ENCODE assay signal across 1 cellular context in the genomic region with DNA sequence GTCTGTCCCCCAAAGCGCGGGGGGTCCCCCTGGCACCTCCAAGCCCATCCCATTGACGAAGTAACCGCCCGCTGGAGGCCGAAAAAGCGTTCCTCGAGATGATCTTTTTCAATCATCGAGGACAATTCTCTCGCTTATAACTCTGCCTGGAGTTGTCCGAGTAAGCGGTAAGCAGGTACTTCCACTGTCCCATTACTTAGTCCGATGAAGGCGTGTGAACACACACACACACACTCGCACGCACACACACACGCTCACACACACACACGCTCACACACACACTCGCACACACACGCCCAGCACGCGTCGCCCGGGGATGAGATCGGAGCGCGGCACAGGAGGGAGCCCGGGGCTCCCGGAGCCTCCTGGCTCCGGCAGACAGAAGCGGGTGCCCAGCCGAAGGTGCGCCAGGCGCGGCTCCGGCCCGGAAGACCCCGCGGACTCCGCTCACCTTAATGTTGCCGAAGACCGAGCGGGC.
TF ChIP-seq lines count a peak whose summit lies in the region.

No MANE protein-coding gene starts in this region.

TF ChIP-seq in A549, 52 proteins besides CTCF, POLR2A, EP300 and RAD21 (continued from another document):
- TF ChIP-seq MAZ (IDR thresholded peaks at IDR 0.05; ENCODE audit: borderline replicate concordance, low read depth, low read length), result no peak
- TF ChIP-seq, protein P1, sequence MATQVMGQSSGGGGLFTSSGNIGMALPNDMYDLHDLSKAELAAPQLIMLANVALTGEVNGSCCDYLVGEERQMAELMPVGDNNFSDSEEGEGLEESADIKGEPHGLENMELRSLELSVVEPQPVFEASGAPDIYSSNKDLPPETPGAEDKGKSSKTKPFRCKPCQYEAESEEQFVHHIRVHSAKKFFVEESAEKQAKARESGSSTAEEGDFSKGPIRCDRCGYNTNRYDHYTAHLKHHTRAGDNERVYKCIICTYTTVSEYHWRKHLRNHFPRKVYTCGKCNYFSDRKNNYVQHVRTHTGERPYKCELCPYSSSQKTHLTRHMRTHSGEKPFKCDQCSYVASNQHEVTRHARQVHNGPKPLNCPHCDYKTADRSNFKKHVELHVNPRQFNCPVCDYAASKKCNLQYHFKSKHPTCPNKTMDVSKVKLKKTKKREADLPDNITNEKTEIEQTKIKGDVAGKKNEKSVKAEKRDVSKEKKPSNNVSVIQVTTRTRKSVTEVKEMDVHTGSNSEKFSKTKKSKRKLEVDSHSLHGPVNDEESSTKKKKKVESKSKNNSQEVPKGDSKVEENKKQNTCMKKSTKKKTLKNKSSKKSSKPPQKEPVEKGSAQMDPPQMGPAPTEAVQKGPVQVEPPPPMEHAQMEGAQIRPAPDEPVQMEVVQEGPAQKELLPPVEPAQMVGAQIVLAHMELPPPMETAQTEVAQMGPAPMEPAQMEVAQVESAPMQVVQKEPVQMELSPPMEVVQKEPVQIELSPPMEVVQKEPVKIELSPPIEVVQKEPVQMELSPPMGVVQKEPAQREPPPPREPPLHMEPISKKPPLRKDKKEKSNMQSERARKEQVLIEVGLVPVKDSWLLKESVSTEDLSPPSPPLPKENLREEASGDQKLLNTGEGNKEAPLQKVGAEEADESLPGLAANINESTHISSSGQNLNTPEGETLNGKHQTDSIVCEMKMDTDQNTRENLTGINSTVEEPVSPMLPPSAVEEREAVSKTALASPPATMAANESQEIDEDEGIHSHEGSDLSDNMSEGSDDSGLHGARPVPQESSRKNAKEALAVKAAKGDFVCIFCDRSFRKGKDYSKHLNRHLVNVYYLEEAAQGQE (IDR thresholded peaks at IDR 0.05), result no peak
